8 cellular contexts compared by ENCODE assay signal in genomic region chr10:99619851-99620712, GRCh38. TPM values are rescaled to one million over a fixed set of nuclear protein-coding genes. Genes with fewer than 3 reads are reported as not detected.
DNase-seq lines count a peak whose midpoint lies in the region; ATAC-seq, FAIRE-seq and TF ChIP-seq lines count a peak whose summit lies in the region.

SLC25A28 (minus strand) TSS chr10:99620439; CDS start chr10:99620335, 104 bp downstream.

- H3K27ac ChIP-seq in spleen = peak within 1 kb of the TSS; percentile 91 to 100 (median 99)

- TF ChIP-seq CTCF in GM12865 (IDR thresholded peaks at IDR 0.05; ENCODE audit: insufficient read depth, low read depth, low read length, missing control alignments) = no peak
- peak in 3 of 11 experiments; percentile 18 to 34 (median 26) for TF ChIP-seq CTCF in spleen (IDR thresholded peaks at IDR 0.05 in 8 of 11, conservative IDR thresholded peaks at IDR 0.05 in 3 of 11)

- DNase-seq in GM12865 (ENCODE audit: low read depth) (peak; percentile 100), NCI-H2227 treated with DMSO at 0.1 percent for 48 hours (lab: John Stamatoyannopoulos, UW) (peak; percentile 97), cerebellar nuclear complex (lab: John Stamatoyannopoulos, UW) (peak; percentile 99), spleen (peak; percentile 97)
- peak; percentile 80 to 94 (median 90) for DNase-seq in activated CD4-positive, CD25-positive, alpha-beta regulatory T cell (lab: John Stamatoyannopoulos, UW)

- H3K4me1 ChIP-seq in spleen = peaks cover 27 to 61% (median 52%) of the 10 kb centered on the region in 6 donors

- no peaks in the 10 kb centered on the region for H3K9me3 ChIP-seq in spleen

- H3K27me3 ChIP-seq in spleen (replicated peaks in 1 of 7) = no peaks in the 10 kb centered on the region

- ATAC-seq in HG03097 (IDR thresholded peaks at IDR 0.05; ENCODE audit: low FRiP score, unreplicated experiment) (peak; percentile 81), HG03460 (IDR thresholded peaks at IDR 0.05; ENCODE audit: unreplicated experiment) (no peak)

- H3K4me3 ChIP-seq in GM12865 (ENCODE audit: low read depth, low read length) (peak within 1 kb of the TSS; percentile 95), spleen (peak within 1 kb of the TSS; percentile 68 to 93 (median 80))

- 0 to 1% (median 1%) methylated on average over 18 to 75 of the region's 75 CpGs for WGBS in spleen, 5 donors

- peaks cover 0 to 13% (median 0%) of the 10 kb centered on the region in 6 donors for H3K36me3 ChIP-seq in spleen

- intact Hi-C loops in spleen (cut with DNase I; ENCODE audit: low total_unique reads) = loop anchor here (5.0 to 10.0 kb wide), 2 partner anchors 95 to 183 kb away; no protein-coding TSS in a partner anchor

- TF ChIP-seq POLR2A in spleen (IDR thresholded peaks at IDR 0.05) = peak in 1 of 3 donors; percentile 43

- peak; percentile 98 for FAIRE-seq in islet of Langerhans (lab: Jason Lieb, UNC)

RNA-seq across cellular contexts. Expression of gene SLC25A28, which starts in this region (rescaled TPM):
- 10 to 100 TPM; 33.9 to 67.1 (median 51.6) TPM for total RNA-seq in spleen
- 100 to 1,000 TPM in 1 of 3 donors, 10 to 100 TPM in 2; 54.0 to 120 (median 80.8) TPM for polyA plus RNA-seq in spleen
